Comparison of ENCODE assay signal across 1 cellular context in genomic region chr17:47875586-47875985, GRCh38.
TF ChIP-seq lines count a peak whose summit lies in the region.

No MANE protein-coding gene starts in this region.

TF ChIP-seq in H1, 55 proteins besides CTCF, POLR2A, EP300 and RAD21:
- TF ChIP-seq GTF2F1 (IDR thresholded peaks at IDR 0.05; ENCODE audit: borderline replicate concordance, low read depth, low read length) (no peak), TAF1 (IDR thresholded peaks at IDR 0.05; ENCODE audit: low read depth, low read length) (no peak), TEAD4 (IDR thresholded peaks at IDR 0.05; ENCODE audit: low read depth, low read length) (no peak), JUND (IDR thresholded peaks at IDR 0.05; ENCODE audit: low read length) (no peak), HDAC2 (IDR thresholded peaks at IDR 0.05; ENCODE audit: borderline replicate concordance in 1 of 2, low read depth in 2 of 2, low read length in 2 of 2) (no peak), MAX (IDR thresholded peaks at IDR 0.05) (no peak), BACH1 (IDR thresholded peaks at IDR 0.05; ENCODE audit: low read length) (no peak), TBP (IDR thresholded peaks at IDR 0.05; ENCODE audit: low read depth, low read length) (no peak), SIN3A (conservative IDR thresholded peaks at IDR 0.05 in 1 of 2, IDR thresholded peaks at IDR 0.05 in 1 of 2; ENCODE audit: low read depth in 1 of 2, low read length in 2 of 2) (no peak), ATF3 (IDR thresholded peaks at IDR 0.05; ENCODE audit: insufficient read depth, low read depth, low read length) (no peak), SP2 (IDR thresholded peaks at IDR 0.05; ENCODE audit: low read length) (no peak), KDM4A (IDR thresholded peaks at IDR 0.05; ENCODE audit: low read depth, low read length, severe bottlenecking) (no peak), SAP30 (IDR thresholded peaks at IDR 0.05; ENCODE audit: insufficient read depth, insufficient replicate concordance, low read length) (no peak), GABPA (IDR thresholded peaks at IDR 0.05; ENCODE audit: borderline replicate concordance, insufficient read depth, low read length) (no peak), EGR1 (IDR thresholded peaks at IDR 0.05; ENCODE audit: borderline replicate concordance, low read depth, low read length) (no peak), SP4 (IDR thresholded peaks at IDR 0.05; ENCODE audit: low read length) (no peak), RNF2 (IDR thresholded peaks at IDR 0.05; ENCODE audit: borderline replicate concordance, low read depth, low read length, missing control alignments, poor library complexity, severe bottlenecking) (no peak), POLR2AphosphoS5 (IDR thresholded peaks at IDR 0.05; ENCODE audit: low read depth, low read length) (no peak), CHD1 (IDR thresholded peaks at IDR 0.05; ENCODE audit: low read depth, low read length) (no peak), KDM1A (IDR thresholded peaks at IDR 0.05; ENCODE audit: borderline replicate concordance, low read length) (no peak)
